ENCODE assay signal across 17 cellular contexts in the genomic region with DNA sequence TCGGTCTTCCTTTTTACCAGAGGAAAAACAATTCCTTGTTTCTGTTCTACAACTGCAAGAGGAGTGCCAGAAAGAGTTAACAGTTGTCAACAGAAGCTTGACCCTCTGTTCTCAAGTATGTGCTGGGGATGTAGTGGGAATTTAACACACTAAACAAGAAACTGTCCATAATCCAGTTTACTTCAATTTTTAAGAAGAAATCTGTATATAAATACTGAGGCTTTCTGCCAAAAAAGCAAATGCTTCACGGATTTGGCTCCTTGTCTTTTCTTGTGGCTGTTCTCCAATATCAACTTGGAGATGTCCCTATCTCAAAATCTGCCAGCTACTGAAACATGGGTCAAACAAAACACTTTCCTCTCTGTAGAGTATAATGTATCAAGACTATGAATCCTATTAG. TPM values are rescaled to one million over a fixed set of nuclear protein-coding genes. Genes with fewer than 3 reads are reported as not detected.
DNase-seq lines count a peak whose midpoint lies in the region; ATAC-seq and TF ChIP-seq lines count a peak whose summit lies in the region.
"Had no signal": no experiment of that assay in that cellular context is flagged by ENCODE, and none has a peak within 500 bp of the region (broad histone marks: within the 10 kb centered on the region; RNA-seq: fewer than 3 reads in every experiment).

No MANE protein-coding gene starts in this region.

- intact Hi-C loops in MCF 10A (cut with micrococcal nuclease) (no loop called here), mammary epithelial cell (cut with micrococcal nuclease) (no loop called here), head of caudate nucleus (cut with DNase I) (no loop called here)

- H3K9ac ChIP-seq in mammary epithelial cell (ENCODE audit: insufficient read depth, low read length) (no peak overlapping the region), parathyroid adenoma (no peak overlapping the region)
- H3K9ac ChIP-seq: KMS-11 had no signal

- dilution Hi-C loops in mammary epithelial cell (cut with HindIII; ENCODE audit: low sequenced_read_pairs) = no loop called here

- H3K4me1 ChIP-seq in mammary epithelial cell (ENCODE audit: insufficient read depth, low read length) = no peaks in the 10 kb centered on the region
- H3K4me1 ChIP-seq in parathyroid adenoma = peaks cover 5% of the 10 kb centered on the region
- H3K4me1 ChIP-seq: BE2C had no signal

- peak overlapping the region; percentile 35 for H3K27ac Mint-ChIP-seq in MCF 10A (ENCODE audit: low read depth, unreplicated experiment)
- H3K27ac Mint-ChIP-seq: CD4-positive, alpha-beta memory T cell had no signal

- CTCF ChIA-PET in MCF 10A (lab: Yijun Ruan, JAX) (no interaction called here), mammary epithelial cell (lab: Charles Lee; ENCODE audit: low non-redundant PET) (no interaction called here)

- TF ChIP-seq CTCF in MCF 10A (IDR thresholded peaks at IDR 0.05; ENCODE audit: unreplicated experiment) = no peak
- no peak for TF ChIP-seq CTCF in mammary epithelial cell (conservative IDR thresholded peaks at IDR 0.05 in 1 of 2, IDR thresholded peaks at IDR 0.05 in 1 of 2; ENCODE audit: extremely low read depth in 1 of 2, insufficient read depth in 1 of 2, low read depth in 1 of 2, low read length in 2 of 2)
- TF ChIP-seq CTCF in astrocyte of the spinal cord (IDR thresholded peaks at IDR 0.05; ENCODE audit: low read depth, low read length) = no peak
- no peak for TF ChIP-seq CTCF in parathyroid adenoma (IDR thresholded peaks at IDR 0.05)

- no peak for ATAC-seq in HG02759 (IDR thresholded peaks at IDR 0.05; ENCODE audit: unreplicated experiment)
- ATAC-seq: HCT116 had no signal

- in situ Hi-C loops in mammary epithelial cell (cut with MboI; ENCODE audit: low sequenced_read_pairs in 2 of 2) = no loop called here
- in situ Hi-C loops in astrocyte of the spinal cord (cut with HindIII; ENCODE audit: low sequenced_read_pairs) = no loop called here

- no TSS peak for BruUV-seq in MCF 10A (replicated peaks; lab: Mats Ljungman, UMichigan)
- no TSS peak for BruUV-seq in mammary epithelial cell (replicated peaks; lab: Mats Ljungman, UMichigan)

- H3K27me3 ChIP-seq in mammary epithelial cell (ENCODE audit: insufficient read depth, low read length) (no peaks in the 10 kb centered on the region), parathyroid adenoma (ENCODE audit: control insufficient read depth, insufficient read depth, low read length) (no peaks in the 10 kb centered on the region)
- H3K27me3 ChIP-seq: BE2C had no signal

- no peaks in the 10 kb centered on the region for H3K27me3 Mint-ChIP-seq in MCF 10A (ENCODE audit: insufficient read depth, unreplicated experiment)
- H3K27me3 Mint-ChIP-seq: CD4-positive, alpha-beta memory T cell had no signal

- H4K20me1 ChIP-seq in mammary epithelial cell (ENCODE audit: insufficient read depth, low read length) = no peaks in the 10 kb centered on the region

- DNase-seq in MCF 10A (ENCODE audit: unreplicated experiment) (no peak), mammary epithelial cell (no peak), astrocyte of the spinal cord (ENCODE audit: low read depth, low spot score) (peak; percentile 36), fibroblast of peridontal ligament (ENCODE audit: extremely low read depth) (peak; percentile 67), NCI-H2171 (lab: John Stamatoyannopoulos, UW) (no peak), head of caudate nucleus (no peak)
- DNase-seq: 8988T; BE2C; CD4-positive, alpha-beta memory T cell; MM.1S; NCI-H1092 treated with DMSO at 0.1 percent for 48 hours; NCI-H69; SHP77 had no signal

- no peak overlapping the region for H2AFZ ChIP-seq in mammary epithelial cell (ENCODE audit: low read depth, low read length)
- no peak overlapping the region for H2AFZ ChIP-seq in parathyroid adenoma

- WGBS in mammary epithelial cell (ENCODE audit: low coverage, missing lambda C conversion rate) = 49% methylated on average over 2 of the region's 2 CpGs

- H3K36me3 Mint-ChIP-seq in MCF 10A (ENCODE audit: insufficient read depth, unreplicated experiment) = peaks cover 16% of the 10 kb centered on the region

- no peak overlapping the region for H3K4me3 Mint-ChIP-seq in MCF 10A (ENCODE audit: unreplicated experiment)
- H3K4me3 Mint-ChIP-seq: CD4-positive, alpha-beta memory T cell had no signal

- peaks cover 26% of the 10 kb centered on the region for H3K9me3 Mint-ChIP-seq in MCF 10A (ENCODE audit: unreplicated experiment)

- H3K36me3 ChIP-seq in mammary epithelial cell (ENCODE audit: insufficient read depth, low read length) = no peaks in the 10 kb centered on the region
- no peaks in the 10 kb centered on the region for H3K36me3 ChIP-seq in parathyroid adenoma (ENCODE audit: control insufficient read depth, insufficient read depth, low read length)

- H3K4me3 ChIP-seq in mammary epithelial cell (replicated peaks in 1 of 3; ENCODE audit: insufficient read depth in 1 of 3, low read depth in 2 of 3, low read length in 3 of 3) (no peak overlapping the region), astrocyte of the spinal cord (ENCODE audit: low read depth, low read length) (no peak overlapping the region), parathyroid adenoma (ENCODE audit: low read depth, low read length) (peak overlapping the region; percentile 0)

- POLR2A ChIA-PET in MCF 10A (lab: Yijun Ruan, JAX) = interaction anchor here (1.1 to 1.2 kb wide), 2 partner anchors 150 to 209 kb away, joined by 3 read pairs; a partner anchor contains a TSS

- H3K4me2 ChIP-seq in mammary epithelial cell (ENCODE audit: insufficient read depth, low read depth, low read length) (no peak overlapping the region), parathyroid adenoma (ENCODE audit: low read length) (peak overlapping the region; percentile 12)
- H3K4me2 ChIP-seq: KMS-11 had no signal

- H3K27ac ChIP-seq in mammary epithelial cell (ENCODE audit: insufficient read depth, low read depth, low read length) (no peak overlapping the region), parathyroid adenoma (peak overlapping the region; percentile 33)
- H3K27ac ChIP-seq: KMS-11 had no signal

- H3K4me1 Mint-ChIP-seq in MCF 10A (ENCODE audit: insufficient read depth, unreplicated experiment) = peaks cover 10% of the 10 kb centered on the region

- peaks cover 69% of the 10 kb centered on the region for H3K79me2 ChIP-seq in mammary epithelial cell (ENCODE audit: insufficient read depth, low read length)
- H3K79me2 ChIP-seq in parathyroid adenoma = peaks cover 31% of the 10 kb centered on the region

- H3K9me3 ChIP-seq in mammary epithelial cell (replicated peaks; ENCODE audit: insufficient read depth, low read length) (peaks cover 9% of the 10 kb centered on the region), parathyroid adenoma (ENCODE audit: control insufficient read depth, low read length) (no peaks in the 10 kb centered on the region)
- H3K9me3 ChIP-seq: BE2C had no signal

RNA-seq across cellular contexts. Expression of a gene that starts 26.8 kb away (rescaled TPM):
- total RNA-seq in MCF 10A (2022) (23.0 and 31.2 TPM in 2 replicates), mammary epithelial cell (10 to 100 TPM; 16.7 to 32.8 TPM)
- 6.1 TPM for polyA plus RNA-seq in mammary epithelial cell
- 36.3 TPM for polyA minus RNA-seq in mammary epithelial cell

Comparison
In these comparisons a context has a peak if more than half of its experiments do, and no peak if none do; other contexts are left out.
1. DNase-seq: peak in astrocyte of the spinal cord (single experiment) and fibroblast of peridontal ligament (single experiment); none in MCF 10A (single experiment), mammary epithelial cell (single experiment), NCI-H2171 (single experiment) and head of caudate nucleus (0 of 42).